In genomic region chr2:196143641-196144236, GRCh38 we compare ENCODE assay signal across 12 cellular contexts. TPM values are rescaled to one million over a fixed set of nuclear protein-coding genes. Genes with fewer than 3 reads are reported as not detected.
A peak's percentile ranks its signal among the peaks of the same experiment; 100 is the strongest.
DNase-seq lines count a peak whose midpoint lies in the region; ATAC-seq, FAIRE-seq and TF ChIP-seq lines count a peak whose summit lies in the region.
"Had no signal": no experiment of that assay in that cellular context is flagged by ENCODE, and none has a peak within 500 bp of the region (broad histone marks: within the 10 kb centered on the region; RNA-seq: fewer than 3 reads in every experiment).

No MANE protein-coding gene starts in this region.

- H3K27ac Mint-ChIP-seq in CD4-positive, CD25-positive, alpha-beta regulatory T cell: peak overlapping the region; percentile 65 to 86 (median 80)
- H3K27ac Mint-ChIP-seq in activated naive CD4-positive, alpha-beta T cell treated with anti-CD3 and anti-CD28 coated beads, Interleukin-2, amount 50 U/mL, for 24 hours: peak overlapping the region; percentile 96

- TF ChIP-seq CTCF in keratinocyte (optimal IDR thresholded peaks at IDR 0.05 in 1 of 3, IDR thresholded peaks at IDR 0.05 in 1 of 3, conservative IDR thresholded peaks at IDR 0.05 in 1 of 3; ENCODE audit: extremely low read depth in 1 of 3, insufficient read depth in 2 of 3, low read length in 3 of 3) (no peak), colonic mucosa (IDR thresholded peaks at IDR 0.05) (no peak)

- peaks cover 42 to 85% (median 60%) of the 10 kb centered on the region in 4 donors for H3K4me1 Mint-ChIP-seq in CD4-positive, CD25-positive, alpha-beta regulatory T cell
- H3K4me1 Mint-ChIP-seq in activated naive CD4-positive, alpha-beta T cell treated with anti-CD3 and anti-CD28 coated beads, Interleukin-2, amount 50 U/mL, for 24 hours: peaks cover 79% of the 10 kb centered on the region

- H3K27ac ChIP-seq in CD4-positive, CD25-positive, alpha-beta regulatory T cell (ENCODE audit: insufficient read depth, low read length, poor library complexity, severe bottlenecking): peak overlapping the region; percentile 55
- H3K27ac ChIP-seq in keratinocyte (ENCODE audit: control insufficient read depth, insufficient read depth, low read length): no peak overlapping the region
- no peak overlapping the region for H3K27ac ChIP-seq in colonic mucosa
- H3K27ac ChIP-seq in small intestine (ENCODE audit: low read depth in 1 of 2, low read length in 1 of 2): no peak overlapping the region
- H3K27ac ChIP-seq: cardiac muscle cell had no signal

- H3K9ac ChIP-seq in keratinocyte (ENCODE audit: control insufficient read depth, extremely low read depth, insufficient read depth, low read length) (no peak overlapping the region), colonic mucosa (ENCODE audit: low read depth in 2 of 2, low read length in 2 of 2) (no peak overlapping the region)

- H3K4me3 ChIP-seq in CD4-positive, CD25-positive, alpha-beta regulatory T cell (ENCODE audit: low read depth, low read length): peak overlapping the region; percentile 20
- H3K4me3 ChIP-seq in keratinocyte (ENCODE audit: control insufficient read depth in 2 of 3, extremely low read depth in 1 of 3, insufficient read depth in 2 of 3, low read depth in 1 of 3, low read length in 3 of 3): no peak overlapping the region
- no peak overlapping the region for H3K4me3 ChIP-seq in colonic mucosa
- H3K4me3 ChIP-seq in small intestine (ENCODE audit: low read depth in 1 of 2, low read length in 2 of 2): no peak overlapping the region
- H3K4me3 ChIP-seq: cardiac muscle cell had no signal

- DNase-seq in CD4-positive, CD25-positive, alpha-beta regulatory T cell: peak in 1 of 3 donors; percentile 9
- DNase-seq in H54 (ENCODE audit: insufficient read length, low spot score) (no peak), keratinocyte (ENCODE audit: low read depth, low spot score) (no peak), occipital lobe (lab: John Stamatoyannopoulos, UW) (no peak), urothelium cell line (ENCODE audit: low spot score) (no peak), colonic mucosa (no peak), small intestine (no peak)
- DNase-seq: activated CD8-positive, alpha-beta memory T cell treated with anti-CD3 and anti-CD28 coated beads, Interleukin-2, amount 50 U/mL, for 4 hours; erythroblast; NCI-H2171 treated with DMSO at 0.1 percent for 48 hours had no signal

- dilution Hi-C loops in keratinocyte (cut with MboI; ENCODE audit: extremely low pct_ligation_motif_present, low sequenced_read_pairs): no loop called here

- H3K4me2 ChIP-seq in keratinocyte (ENCODE audit: control insufficient read depth, extremely low read depth, insufficient read depth, low read depth, low read length): no peak overlapping the region

- H3K79me2 ChIP-seq in keratinocyte (ENCODE audit: control insufficient read depth, insufficient read depth, low read length): no peaks in the 10 kb centered on the region

- 87 to 95% (median 92%) methylated on average over 7 of the region's 7 CpGs for WGBS in small intestine, 3 donors

- no peaks in the 10 kb centered on the region for H3K9me3 ChIP-seq in CD4-positive, CD25-positive, alpha-beta regulatory T cell (ENCODE audit: control insufficient read depth in 2 of 2, low read length in 2 of 2)
- H3K9me3 ChIP-seq in keratinocyte (ENCODE audit: control insufficient read depth, low read depth, low read length) (no peaks in the 10 kb centered on the region), colonic mucosa (no peaks in the 10 kb centered on the region), small intestine (ENCODE audit: control insufficient read depth, low read depth) (no peaks in the 10 kb centered on the region)

- ATAC-seq in CD4-positive, CD25-positive, alpha-beta regulatory T cell (ENCODE audit: low read depth in 2 of 2): peak; percentile 49 to 56

- no peaks in the 10 kb centered on the region for H4K20me1 ChIP-seq in keratinocyte (ENCODE audit: control insufficient read depth, extremely low read depth, insufficient read depth, low read length)

- H3K27me3 ChIP-seq in CD4-positive, CD25-positive, alpha-beta regulatory T cell (ENCODE audit: control insufficient read depth, insufficient read depth, low read length): no peaks in the 10 kb centered on the region
- H3K27me3 ChIP-seq in keratinocyte (ENCODE audit: control insufficient read depth, extremely low read depth, insufficient read depth, low read length) (no peaks in the 10 kb centered on the region), colonic mucosa (no peaks in the 10 kb centered on the region), small intestine (ENCODE audit: control insufficient read depth in 2 of 2, insufficient read depth in 2 of 2, low read length in 2 of 2) (no peaks in the 10 kb centered on the region)
- H3K27me3 ChIP-seq: cardiac muscle cell had no signal

- H2AFZ ChIP-seq in keratinocyte (ENCODE audit: control insufficient read depth, low read length): no peak overlapping the region

- H3K36me3 ChIP-seq in CD4-positive, CD25-positive, alpha-beta regulatory T cell (ENCODE audit: control insufficient read depth, insufficient read depth, low read length): peaks cover 93% of the 10 kb centered on the region
- H3K36me3 ChIP-seq in keratinocyte (ENCODE audit: control insufficient read depth in 2 of 2, extremely low read depth in 1 of 2, insufficient read depth in 2 of 2, low read length in 2 of 2) (peaks cover 8 to 14% of the 10 kb centered on the region in 2 experiments), colonic mucosa (peaks cover 7% of the 10 kb centered on the region), small intestine (ENCODE audit: control insufficient read depth in 2 of 2, insufficient read depth in 2 of 2, low read length in 2 of 2) (peaks cover 4 to 8% of the 10 kb centered on the region in 2 donors)

- peaks cover 0 to 2% (median 0%) of the 10 kb centered on the region in 7 donors for H3K9me3 Mint-ChIP-seq in CD4-positive, CD25-positive, alpha-beta regulatory T cell
- no peaks in the 10 kb centered on the region for H3K9me3 Mint-ChIP-seq in activated naive CD4-positive, alpha-beta T cell treated with anti-CD3 and anti-CD28 coated beads, Interleukin-2, amount 50 U/mL, for 24 hours

- peak; percentile 61 for FAIRE-seq in H54 (lab: Jason Lieb, UNC)
- FAIRE-seq in keratinocyte (lab: Jason Lieb, UNC): peak; percentile 13
- FAIRE-seq in urothelium cell line (lab: Jason Lieb, UNC): no peak
- FAIRE-seq in small intestine (lab: Jason Lieb, UNC): no peak

- H3K4me1 ChIP-seq in CD4-positive, CD25-positive, alpha-beta regulatory T cell (ENCODE audit: control insufficient read depth, insufficient read depth, low read length, poor library complexity, severe bottlenecking): peaks cover 60% of the 10 kb centered on the region
- H3K4me1 ChIP-seq in keratinocyte (ENCODE audit: control insufficient read depth, extremely low read depth, insufficient read depth, low read length) (no peaks in the 10 kb centered on the region), colonic mucosa (no peaks in the 10 kb centered on the region), small intestine (ENCODE audit: control insufficient read depth in 2 of 2, insufficient read depth in 1 of 2, low read depth in 1 of 2, low read length in 1 of 2) (no peaks in the 10 kb centered on the region)

- intact Hi-C loops in colonic mucosa (cut with DNase I): no loop called here

- H3K9me1 ChIP-seq in keratinocyte (ENCODE audit: control insufficient read depth, extremely low read depth, insufficient read depth, low read length): no peaks in the 10 kb centered on the region

- no peak for TF ChIP-seq POLR2A in H54 (IDR thresholded peaks at IDR 0.05; ENCODE audit: low read depth, low read length)

- H3K36me3 Mint-ChIP-seq in CD4-positive, CD25-positive, alpha-beta regulatory T cell: peaks cover 62% of the 10 kb centered on the region
- peaks cover 45% of the 10 kb centered on the region for H3K36me3 Mint-ChIP-seq in activated naive CD4-positive, alpha-beta T cell treated with anti-CD3 and anti-CD28 coated beads, Interleukin-2, amount 50 U/mL, for 24 hours

- peak overlapping the region; percentile 36 to 84 (median 70) for H3K4me3 Mint-ChIP-seq in CD4-positive, CD25-positive, alpha-beta regulatory T cell
- H3K4me3 Mint-ChIP-seq in activated naive CD4-positive, alpha-beta T cell treated with anti-CD3 and anti-CD28 coated beads, Interleukin-2, amount 50 U/mL, for 24 hours: peak overlapping the region; percentile 65

- no peaks in the 10 kb centered on the region for H3K27me3 Mint-ChIP-seq in CD4-positive, CD25-positive, alpha-beta regulatory T cell
- no peaks in the 10 kb centered on the region for H3K27me3 Mint-ChIP-seq in activated naive CD4-positive, alpha-beta T cell treated with anti-CD3 and anti-CD28 coated beads, Interleukin-2, amount 50 U/mL, for 24 hours

RNA-seq across cellular contexts. Expression of gene STK17B, which starts 27.6 kb away (rescaled TPM):
- total RNA-seq in CD4-positive, CD25-positive, alpha-beta regulatory T cell: 542 TPM
- polyA plus RNA-seq in CD4-positive, CD25-positive, alpha-beta regulatory T cell: 100 to 1,000 TPM in 2 of 4 donors, 10 to 100 TPM in 2; 97.1 to 116 (median 106) TPM
- polyA plus RNA-seq in keratinocyte (4.8 to 11.0 TPM (median 7.7 TPM) in 3 replicates), small intestine (10 to 100 TPM in 2 of 3 donors, 1 to 10 TPM in 1; 6.7 to 27.7 (median 23.2) TPM)
- 4.1 TPM for polyA plus RNA-seq in keratinocyte (2011; ENCODE audit: low read depth)
- polyA plus RNA-seq in keratinocyte (2011; cell fraction: cytosol; rRNA removed): 3.4 and 8.1 TPM in 2 replicates
- polyA plus RNA-seq in keratinocyte (2011; cell fraction: nucleus; rRNA removed): 5.3 and 6.1 TPM in 2 replicates
- 7.9 and 8.6 TPM in 2 replicates for polyA plus RNA-seq in keratinocyte (2012; ENCODE audit: low replicate concordance)
- polyA minus RNA-seq in keratinocyte: 2.2 to 11.0 TPM (median 4.8 TPM) in 3 replicates
- polyA minus RNA-seq in keratinocyte (2011; cell fraction: cytosol; rRNA and poly(A)+ RNA removed): 7.5 TPM
- 5.1 and 10.9 TPM in 2 replicates for polyA minus RNA-seq in keratinocyte (2011; cell fraction: nucleus; rRNA and poly(A)+ RNA removed)
- total RNA-seq in occipital lobe (8.1 TPM), colonic mucosa (10 to 100 TPM; 13.9 to 40.5 TPM)

Comparison
In these comparisons a context has a peak if more than half of its experiments do, and no peak if none do; other contexts are left out.
1. RNA of gene STK17B, which starts 27.6 kb away (total RNA-seq): 542 TPM in CD4-positive, CD25-positive, alpha-beta regulatory T cell (single experiment); 13.9 to 40.5 TPM in colonic mucosa and 8.1 TPM in occipital lobe (single experiment); every median in the first group is over 10 times any median in the second.